Comparison of ENCODE assay signal across 9 cellular contexts in the genomic region with DNA sequence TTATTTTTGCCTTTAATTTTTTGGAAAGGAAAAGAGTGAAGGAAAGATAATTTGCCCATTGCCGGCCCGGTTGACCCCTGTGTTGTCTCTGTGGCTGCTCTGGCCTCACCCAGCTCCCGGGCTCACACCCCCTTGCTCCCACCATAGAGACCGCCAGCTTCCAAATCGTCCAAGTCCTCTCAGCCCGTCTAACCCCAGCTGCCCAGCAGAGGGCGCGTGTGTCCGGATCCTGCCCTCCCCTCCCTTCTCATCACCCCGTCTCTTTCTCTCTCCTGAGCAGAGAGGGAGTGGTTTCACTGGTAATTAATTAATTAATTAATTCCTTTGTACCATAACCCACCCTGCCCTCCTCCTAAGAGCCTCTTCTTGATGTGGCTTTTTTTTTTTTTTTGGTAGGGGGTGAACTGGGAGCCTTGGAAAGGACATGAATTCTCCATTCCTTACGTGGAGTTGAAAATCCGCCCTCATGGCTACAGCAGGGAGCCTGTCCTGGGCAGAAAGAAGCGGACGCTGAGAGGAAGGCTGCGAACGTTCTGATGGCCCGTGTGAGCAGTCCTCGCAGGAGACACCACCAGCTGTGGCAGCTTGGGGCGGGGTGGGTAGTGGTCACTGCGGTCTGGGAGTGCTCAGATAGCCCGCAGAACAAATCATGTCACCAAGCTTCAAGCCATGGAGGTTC. TPM values are rescaled to one million over a fixed set of nuclear protein-coding genes. Genes with fewer than 3 reads are reported as not detected.
A peak's percentile ranks its signal among the peaks of the same experiment; 100 is the strongest.
DNase-seq lines count a peak whose midpoint lies in the region; ATAC-seq, FAIRE-seq and TF ChIP-seq lines count a peak whose summit lies in the region.
"Had no signal": no experiment of that assay in that cellular context is flagged by ENCODE, and none has a peak within 500 bp of the region (broad histone marks: within the 10 kb centered on the region; RNA-seq: fewer than 3 reads in every experiment).

No MANE protein-coding gene starts in this region.

- peak; percentile 60 for TF ChIP-seq RAD21 in GM12878 (IDR thresholded peaks at IDR 0.05; ENCODE audit: insufficient read depth, low read depth, low read length)

- H3K36me3 ChIP-seq in GM12878 (ENCODE audit: control insufficient read depth in 2 of 2, insufficient read depth in 2 of 2, low read length in 1 of 2) = no peaks in the 10 kb centered on the region

- in situ Hi-C loops in GM12878 (cut with MboI) = no loop called here

- TF ChIP-seq CTCF in Calu3 (IDR thresholded peaks at IDR 0.05; ENCODE audit: unreplicated experiment) (peak; percentile 89), GM12878 (IDR thresholded peaks at IDR 0.05 in 2 of 3, conservative IDR thresholded peaks at IDR 0.05 in 1 of 3; ENCODE audit: control insufficient read depth in 2 of 3, extremely low read depth in 1 of 3, insufficient read depth in 1 of 3, low read depth in 3 of 3, low read length in 3 of 3) (peak; percentile 86 to 94 (median 87))

- H2AFZ ChIP-seq in GM12878 (ENCODE audit: control insufficient read depth, low read depth, low read length) = no peak overlapping the region

- H3K9ac ChIP-seq in GM12878 (ENCODE audit: control insufficient read depth, insufficient read depth, low read length) = no peak overlapping the region

- no peak overlapping the region for H3K27ac ChIP-seq in GM12878 (ENCODE audit: control insufficient read depth, insufficient read depth)

- no peak for TF ChIP-seq POLR2A in GM12878 (IDR thresholded peaks at IDR 0.05; ENCODE audit: low read depth, low read length)

- H3K27me3 ChIP-seq in GM12878 (replicated peaks in 1 of 2; ENCODE audit: control insufficient read depth in 2 of 2, insufficient read depth in 2 of 2, low read length in 1 of 2) = peaks cover 0 to 2% of the 10 kb centered on the region in 2 experiments; a peak in 2 of 4 replicates

- H3K4me3 ChIP-seq in GM12878 = no peak overlapping the region

- WGBS in GM12878 (ENCODE audit: insufficient coverage, insufficient replicate concordance, low lambda C conversion rate, missing lambda C conversion rate) = 31% methylated on average over 21 of the region's 21 CpGs

- H3K27ac Mint-ChIP-seq in Calu3 (ENCODE audit: unreplicated experiment) = no peak overlapping the region
- H3K27ac Mint-ChIP-seq: T-helper 1 cell treated with Interleukin-12 subunit alpha and Interleukin-12 subunit beta and Interleukin-4 antibody, amounts not matched to agents 30 μg/mL and 1 μg/mL, for 36 hours had no signal

- FAIRE-seq in GM12878 (lab: Jason Lieb, UNC) = no peak

- peaks cover 83% of the 10 kb centered on the region for H3K27me3 Mint-ChIP-seq in Calu3 (ENCODE audit: unreplicated experiment)

- H3K4me1 ChIP-seq in GM12878 (ENCODE audit: control insufficient read depth, insufficient read depth, low read length) = peaks cover 11% of the 10 kb centered on the region

- H3K9me3 ChIP-seq in GM12878 (replicated peaks; ENCODE audit: control insufficient read depth, insufficient read depth, low read length) = no peaks in the 10 kb centered on the region; the same call in 1 of the 3 replicates

- H3K4me3 Mint-ChIP-seq in Calu3 (ENCODE audit: low read depth, unreplicated experiment) = no peak overlapping the region
- H3K4me3 Mint-ChIP-seq: T-helper 1 cell treated with Interleukin-12 subunit alpha and Interleukin-12 subunit beta and Interleukin-4 antibody, amounts not matched to agents 30 μg/mL and 1 μg/mL, for 36 hours had no signal

- intact Hi-C loops in Calu3 (cut with micrococcal nuclease; ENCODE audit: unreplicated experiment) = no loop called here
- intact Hi-C loops in GM12878 (cut with micrococcal nuclease; ENCODE audit: unreplicated experiment) = loop anchor here (1.0 kb wide), 1 partner anchor 117 kb away; no protein-coding TSS in a partner anchor

- peak; percentile 83 for DNase-seq in Calu3
- DNase-seq in GOT3 (lab: John Stamatoyannopoulos, UW) = peak; percentile 17
- peak; percentile 71 for DNase-seq in NCI-H1694 (lab: John Stamatoyannopoulos, UW)
- DNase-seq in UCSD-AML1 (lab: John Stamatoyannopoulos, UW; ENCODE audit: unreplicated experiment) = peak; percentile 52
- no peak for DNase-seq in GM12878 (ENCODE audit: low read depth, low spot score)
- DNase-seq in iPS-NIHi11 (ENCODE audit: low spot score) = peak; percentile 88
- DNase-seq in stimulated activated CD4-positive, alpha-beta T cell treated with anti-CD3 and anti-CD28 coated beads, Interleukin-1b, Interleukin-23, amount 100 ng/mL, for 1 hour (ENCODE audit: low read depth in 2 of 2) = peak; percentile 20 to 47

- POLR2A ChIA-PET in GM12878 (lab: Charles Lee) = interaction anchor here (1.2 to 1.5 kb wide), 2 partner anchors 15 to 117 kb away, joined by 3 to 4 read pairs; no protein-coding TSS in a partner anchor

- RAD21 ChIA-PET in GM12878 (lab: Charles Lee; ENCODE audit: unreplicated experiment) = interaction anchor here (0.7 to 9.9 kb wide), 17 partner anchors 8 to 1377 kb away, joined by 3 to 191 read pairs (median 3); partner anchors contain the start of genes CACYBP and MRPS14

- no peak for TF ChIP-seq EP300 in GM12878 (IDR thresholded peaks at IDR 0.05; ENCODE audit: borderline replicate concordance in 1 of 2, control insufficient read depth in 1 of 2, low read depth in 2 of 2, low read length in 2 of 2)

- CTCF ChIA-PET in Calu3 (lab: Charles Lee) = interaction anchor here (0.6 to 1.4 kb wide), 16 partner anchors 8 to 1897 kb away, joined by 3 to 16 read pairs (median 4); no protein-coding TSS in a partner anchor
- CTCF ChIA-PET in GM12878 (lab: Yijun Ruan, JAX) = interaction anchor here (0.5 to 13.1 kb wide), 52 partner anchors 8 to 1404 kb away, joined by 3 to 482 read pairs (median 4); partner anchors contain the start of genes MRPS14 and RC3H1

- H4K20me1 ChIP-seq in GM12878 (ENCODE audit: control insufficient read depth, insufficient read depth) = no peaks in the 10 kb centered on the region

- ATAC-seq in GM12878 = peak; percentile 80
- ATAC-seq in HG03097 (IDR thresholded peaks at IDR 0.05; ENCODE audit: low FRiP score, unreplicated experiment) = no peak

- no TSS peak for BruUV-seq in Calu3 (replicated peaks; lab: Mats Ljungman, UMichigan)
- BruUV-seq in GM12878 (replicated peaks; lab: Mats Ljungman, UMichigan) = no TSS peak

- SMC1A ChIA-PET in GM12878 (lab: Charles Lee; ENCODE audit: uncharacterized antibody, unreplicated experiment) = interaction anchor here (0.6 to 8.9 kb wide), 21 partner anchors 8 to 600 kb away, joined by 3 to 208 read pairs (median 4); no protein-coding TSS in a partner anchor

- H3K79me2 ChIP-seq in GM12878 (ENCODE audit: control insufficient read depth, insufficient read depth, low read length) = no peaks in the 10 kb centered on the region

- no peaks in the 10 kb centered on the region for H3K36me3 Mint-ChIP-seq in Calu3 (ENCODE audit: insufficient read depth, unreplicated experiment)

- H3K4me2 ChIP-seq in GM12878 (ENCODE audit: control insufficient read depth, insufficient read depth) = no peak overlapping the region

- peaks cover 14% of the 10 kb centered on the region for H3K4me1 Mint-ChIP-seq in Calu3 (ENCODE audit: low read depth, unreplicated experiment)

- no peaks in the 10 kb centered on the region for H3K9me3 Mint-ChIP-seq in Calu3 (ENCODE audit: low read depth, unreplicated experiment)
- H3K9me3 Mint-ChIP-seq: T-helper 1 cell treated with Interleukin-12 subunit alpha and Interleukin-12 subunit beta and Interleukin-4 antibody, amounts not matched to agents 30 μg/mL and 1 μg/mL, for 36 hours had no signal

TF ChIP-seq in GM12878, 131 proteins besides CTCF, POLR2A, EP300 and RAD21:
- TF ChIP-seq YY1 (IDR thresholded peaks at IDR 0.05; ENCODE audit: low read depth, low read length) = peak; percentile 66
- no peak for TF ChIP-seq KLF5 (IDR thresholded peaks at IDR 0.05; ENCODE audit: partially characterized antibody)
- TF ChIP-seq POLR2AphosphoS2 (IDR thresholded peaks at IDR 0.05; ENCODE audit: low read depth, low read length) = no peak
- TF ChIP-seq SMARCA5 (IDR thresholded peaks at IDR 0.05) = peak; percentile 45; the same call in 1 of the 2 replicates
- no peak for TF ChIP-seq ZNF622 (IDR thresholded peaks at IDR 0.05)
- TF ChIP-seq POU2F2 (IDR thresholded peaks at IDR 0.05; ENCODE audit: borderline replicate concordance, low read depth, low read length) = 0 out of 3 replicates have a peak, but pooled peaks have one; percentile 23
- peak; percentile 76 for TF ChIP-seq SMC3 (IDR thresholded peaks at IDR 0.05; ENCODE audit: borderline replicate concordance, low read length)
- TF ChIP-seq RUNX3 (IDR thresholded peaks at IDR 0.05; ENCODE audit: low read length) = peak; percentile 45; the same call in 1 of the 2 replicates

RNA-seq across cellular contexts. Expression of gene KIAA0040, which starts 45.9 kb away (rescaled TPM):
- total RNA-seq in Calu3 (2022) (24.3 and 33.4 TPM in 2 replicates), GM12878 (2014; rRNA removed) (22.9 and 24.1 TPM in 2 replicates), GM12878 (2014; rRNA removed; fragmentation: Illumina TruSeq; extraction: Trizol) (23.5 and 24.4 TPM in 2 replicates), GM12878 (2021) (29.0 and 29.2 TPM in 2 replicates)
- 19.4 and 22.6 TPM in 2 replicates for total RNA-seq in GM12878 (2013; cell fraction: nucleolus; rRNA removed)
- polyA plus RNA-seq in GM12878 (2011; ENCODE audit: low read depth) = 5.8 TPM
- polyA plus RNA-seq in GM12878 (2011; rRNA removed) (39.9 and 47.7 TPM in 2 replicates), GM12878 (2014; fragmentation: Illumina TruSeq; extraction: Trizol) (31.8 and 38.1 TPM in 2 replicates), GM12878 (2014; fragmentation: Nextera tagmentation; extraction: Ambion mirVana) (1 to 10 TPM; 7.6 to 8.3 TPM), GM12878 (2014; rRNA removed) (20.5 and 24.1 TPM in 2 replicates), GM12878 (2016; fragmentation: Nextera tagmentation; extraction: Ambion mirVana) (10 to 100 TPM; 19.7 to 20.3 TPM)
- 44.7 and 45.5 TPM in 2 replicates for polyA plus RNA-seq in GM12878 (2011; cell fraction: cytosol; rRNA removed)
- polyA plus RNA-seq in GM12878 (2011; cell fraction: nucleus; rRNA removed) = 28.1 and 33.0 TPM in 2 replicates
- 7.0 and 11.0 TPM in 2 replicates for polyA plus RNA-seq in GM12878 (2012)
- polyA minus RNA-seq in GM12878 (2011; rRNA and poly(A)+ RNA removed) = 57.5 and 68.2 TPM in 2 replicates
- 15.7 and 17.1 TPM in 2 replicates for polyA minus RNA-seq in GM12878 (2011; cell fraction: cytosol; rRNA and poly(A)+ RNA removed)
- polyA minus RNA-seq in GM12878 (2011; cell fraction: nucleus; rRNA and poly(A)+ RNA removed) = 14.0 and 17.7 TPM in 2 replicates
